Comparison of ENCODE assay signal across 17 cellular contexts in the genomic region with DNA sequence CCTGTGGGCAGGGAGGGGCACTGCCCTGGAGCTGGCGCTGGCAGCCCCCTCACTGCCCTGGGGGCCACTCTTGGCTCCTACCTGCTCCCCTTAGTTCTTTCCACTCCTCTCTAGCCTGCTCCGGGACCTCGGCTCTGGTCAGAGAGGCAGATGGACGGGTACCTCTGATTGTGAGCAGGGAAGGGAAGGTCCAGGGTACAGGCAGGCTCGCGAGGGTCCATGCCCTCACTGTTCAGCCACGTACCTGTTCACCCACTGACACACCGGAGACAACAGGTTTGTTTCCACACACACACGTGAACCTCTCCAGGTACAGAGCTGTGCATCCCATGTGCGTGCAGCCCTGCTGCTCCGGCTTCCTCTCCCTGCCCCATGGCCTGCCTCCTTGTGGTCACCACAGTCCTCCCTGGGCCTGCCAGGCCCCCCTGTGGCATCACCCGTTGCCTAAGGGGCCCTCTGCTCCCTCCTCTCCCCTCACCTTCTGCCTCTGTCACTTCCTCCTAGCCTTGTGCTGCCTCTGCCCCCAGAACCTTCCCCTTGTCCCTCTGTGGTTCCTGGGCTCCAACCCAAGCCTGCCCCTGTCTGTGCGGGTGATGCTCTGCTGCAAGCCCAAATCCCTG. TPM values are rescaled to one million over a fixed set of nuclear protein-coding genes. Genes with fewer than 3 reads are reported as not detected.
A peak's percentile ranks its signal among the peaks of the same experiment; 100 is the strongest.
DNase-seq lines count a peak whose midpoint lies in the region; ATAC-seq and TF ChIP-seq lines count a peak whose summit lies in the region.
"Had no signal": no experiment of that assay in that cellular context is flagged by ENCODE, and none has a peak within 500 bp of the region (broad histone marks: within the 10 kb centered on the region; RNA-seq: fewer than 3 reads in every experiment).

No MANE protein-coding gene starts in this region.

- H3K36me3 Mint-ChIP-seq in HFFc6 (ENCODE audit: low read depth), result no peaks in the 10 kb centered on the region

- DNase-seq in H7 (peak; percentile 64), HFFc6 (no peak), cardiac fibroblast (ENCODE audit: low read depth in 2 of 2) (no peak), posterior vena cava (ENCODE audit: low spot score) (peak; percentile 58), H4 (ENCODE audit: low spot score) (no peak), NCI-H69 (lab: John Stamatoyannopoulos, UW) (no peak)
- DNase-seq: C1 segment of cervical spinal cord; CD8-positive, alpha-beta memory T cell; DMS79; NCI-H1105 treated with DMSO at 0.1 percent for 48 hours; NCI-H1694; NCI-H2081 treated with DMSO at 0.1 percent for 48 hours; NCI-H446 treated with DMSO at 0.1 percent for 48 hours; NK-92 treated with Interleukin-12 subunit alpha and Interleukin-12 subunit beta, amount 100 ng/mL, for 24 hours; SHP77 treated with DMSO at 0.1 percent for 48 hours had no signal

- no peak overlapping the region for H3K4me3 Mint-ChIP-seq in HFFc6
- H3K4me3 Mint-ChIP-seq: CD8-positive, alpha-beta memory T cell had no signal

- peaks cover 5% of the 10 kb centered on the region; the same call in 1 of the 2 replicates for H3K4me1 Mint-ChIP-seq in HFFc6 (ENCODE audit: low read depth)

- intact Hi-C loops in posterior vena cava (cut with DNase I), result no loop called here

- H3K9me3 Mint-ChIP-seq in HFFc6, result no peaks in the 10 kb centered on the region
- H3K9me3 Mint-ChIP-seq: CD8-positive, alpha-beta memory T cell had no signal

- no peak for ATAC-seq in GM18502 (IDR thresholded peaks at IDR 0.05; ENCODE audit: poor library complexity, unreplicated experiment)
- ATAC-seq: K562 had no signal

- H3K27me3 Mint-ChIP-seq in HFFc6 (ENCODE audit: insufficient read depth), result peaks cover 40% of the 10 kb centered on the region

- H3K27me3 ChIP-seq in H7 (ENCODE audit: control insufficient read depth, insufficient read depth, low read length), result peaks cover 34% of the 10 kb centered on the region

- TF ChIP-seq CTCF in HFFc6 (IDR thresholded peaks at IDR 0.05) (peak; percentile 23; the same call in 1 of the 2 replicates), cardiac fibroblast (IDR thresholded peaks at IDR 0.05; ENCODE audit: low read depth, low read length) (peak; percentile 9)

- no peak overlapping the region for H3K4me3 ChIP-seq in H7 (ENCODE audit: insufficient read depth, low read depth, low read length)
- H3K4me3 ChIP-seq in cardiac fibroblast (replicated peaks in 1 of 2; ENCODE audit: low read depth in 2 of 2, low read length in 2 of 2), result no peak overlapping the region
- H3K4me3 ChIP-seq: K562 had no signal

- no peaks in the 10 kb centered on the region for H3K36me3 ChIP-seq in H7 (replicated peaks; ENCODE audit: control insufficient read depth, insufficient read depth, low read length)

- H3K27ac Mint-ChIP-seq in HFFc6, result no peak overlapping the region
- H3K27ac Mint-ChIP-seq: CD8-positive, alpha-beta memory T cell had no signal

RNA-seq across cellular contexts. Expression of gene EMILIN3, which starts 2.3 kb away (rescaled TPM):
- 6.2 and 7.9 TPM in 2 replicates for total RNA-seq in H7 (2014; rRNA removed; shearing (Covaris generic))
- not detected for total RNA-seq in HFFc6 (2021; fragmentation: NEBNext Ultra II Directional; extraction: Animal tissue kit (Norgen Biotek cat#: 25700))
- 1 to 10 TPM; 1.4 to 2.3 TPM for total RNA-seq in posterior vena cava
- not detected in 2 replicates for total RNA-seq in H4 (2014; rRNA removed; shearing (Covaris generic))
- total RNA-seq: CD8-positive, alpha-beta memory T cell; K562 had no signal

RNA-seq across cellular contexts. Expression of gene LPIN3, which starts 23.7 kb away (rescaled TPM):
- 4.5 and 6.7 TPM in 2 replicates for total RNA-seq in H7 (2014; rRNA removed; shearing (Covaris generic))
- total RNA-seq in HFFc6 (2021; fragmentation: NEBNext Ultra II Directional; extraction: Animal tissue kit (Norgen Biotek cat#: 25700)), result 10 to 100 TPM; 11.9 to 14.2 (median 13.2) TPM
- total RNA-seq in posterior vena cava, result 10 to 100 TPM; 12.7 to 17.6 TPM
- 0.33 and 0.79 TPM in 2 replicates for total RNA-seq in H4 (2014; rRNA removed; shearing (Covaris generic))

RNA-seq across cellular contexts. Expression of gene ZHX3, which starts 46.8 kb away (rescaled TPM):
- 2.5 and 5.1 TPM in 2 replicates for total RNA-seq in H7 (2014; rRNA removed; shearing (Covaris generic))
- 10 to 100 TPM; 64.1 to 80.1 (median 72.0) TPM for total RNA-seq in HFFc6 (2021; fragmentation: NEBNext Ultra II Directional; extraction: Animal tissue kit (Norgen Biotek cat#: 25700))
- 10 to 100 TPM; 88.2 to 92.9 TPM for total RNA-seq in posterior vena cava
- total RNA-seq in H4 (2014; rRNA removed; shearing (Covaris generic)), result 5.6 and 7.6 TPM in 2 replicates

Comparison
In these comparisons a context has a peak if more than half of its experiments do, and no peak if none do; other contexts are left out.
1. DNase-seq: peak in H7 (single experiment) and posterior vena cava (single experiment); none in HFFc6 (single experiment), cardiac fibroblast (0 of 2), H4 (single experiment) and NCI-H69 (single experiment).